Comparison of ENCODE assay signal across 8 cellular contexts in the genomic region with DNA sequence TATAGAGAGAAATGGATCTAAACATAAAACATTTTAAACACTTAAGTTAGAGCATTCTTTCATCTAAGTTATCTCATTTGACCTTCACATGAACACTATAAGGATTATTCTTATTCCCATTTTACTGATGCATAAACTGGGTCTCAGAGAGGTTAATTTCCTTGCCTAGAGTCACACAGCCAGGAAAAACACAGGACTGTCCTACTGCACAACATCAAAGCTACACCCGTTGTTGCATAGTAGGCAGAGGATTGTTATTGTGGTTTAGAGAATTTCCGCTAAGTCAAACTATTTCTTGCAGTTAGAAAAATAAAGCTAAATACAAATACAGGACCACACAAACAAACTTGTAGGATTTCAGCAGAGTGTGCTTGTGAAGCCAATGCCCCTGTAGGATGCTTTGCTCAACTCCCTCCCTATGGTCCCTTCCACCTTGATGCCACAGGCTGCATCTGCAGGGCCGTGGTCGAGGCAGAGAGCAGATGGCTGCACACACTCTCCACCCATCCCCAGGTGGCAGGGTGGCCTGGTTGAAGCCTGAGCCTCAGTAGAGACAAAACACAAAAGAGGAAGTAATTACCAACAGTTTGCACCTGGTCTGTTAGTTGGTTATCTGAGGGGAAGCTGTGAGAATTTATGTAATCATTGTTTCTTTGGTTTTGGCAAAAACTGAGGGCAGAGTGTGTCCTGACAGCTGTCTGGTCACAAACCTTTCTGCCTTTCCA. TPM values are rescaled to one million over a fixed set of nuclear protein-coding genes. Genes with fewer than 3 reads are reported as not detected.
DNase-seq lines count a peak whose midpoint lies in the region; ATAC-seq, FAIRE-seq and TF ChIP-seq lines count a peak whose summit lies in the region.

No MANE protein-coding gene starts in this region.

- H3K79me1 ChIP-seq in mesenchymal stem cell (replicated peaks; ENCODE audit: low read length, poor library complexity, severe bottlenecking), result no peaks in the 10 kb centered on the region

- TF ChIP-seq POLR2A in GM12891 (IDR thresholded peaks at IDR 0.05; ENCODE audit: low read depth, low read length) (no peak), vagina (IDR thresholded peaks at IDR 0.05) (no peak)

- 63% methylated on average over 3 of the region's 4 CpGs for WGBS in mesenchymal stem cell

- H2BK5ac ChIP-seq in mesenchymal stem cell (ENCODE audit: low read depth, low read length, poor library complexity, severe bottlenecking), result no peak overlapping the region

- H3K4me1 Mint-ChIP-seq in T-helper 17 cell, result peaks cover 24% of the 10 kb centered on the region

- no peak overlapping the region for H3K27ac ChIP-seq in mesenchymal stem cell (ENCODE audit: low read length, poor library complexity, severe bottlenecking)
- no peak overlapping the region for H3K27ac ChIP-seq in vagina

- no peak overlapping the region for H4K91ac ChIP-seq in mesenchymal stem cell (ENCODE audit: low read length)

- no peak overlapping the region for H2BK15ac ChIP-seq in mesenchymal stem cell (ENCODE audit: low read depth, poor library complexity, severe bottlenecking)

- no peaks in the 10 kb centered on the region for H3K9me3 ChIP-seq in T-helper 17 cell (ENCODE audit: control insufficient read depth, low read length, poor library complexity, severe bottlenecking)
- H3K9me3 ChIP-seq in mesenchymal stem cell (ENCODE audit: control insufficient read depth, low read length), result no peaks in the 10 kb centered on the region
- H3K9me3 ChIP-seq in vagina, result no peaks in the 10 kb centered on the region

- ATAC-seq in HG03460 (IDR thresholded peaks at IDR 0.05; ENCODE audit: unreplicated experiment) (peak; percentile 84), T-helper 17 cell (peak; percentile 63)

- no peak overlapping the region for H2AK5ac ChIP-seq in mesenchymal stem cell (ENCODE audit: low read length, severe bottlenecking)

- TF ChIP-seq CTCF in GM20000 (IDR thresholded peaks at IDR 0.05; ENCODE audit: extremely low read depth, missing control alignments), result no peak
- no peak for TF ChIP-seq CTCF in vagina (IDR thresholded peaks at IDR 0.05)

- no peak overlapping the region for H3K4me2 ChIP-seq in mesenchymal stem cell (ENCODE audit: low read length, poor library complexity, severe bottlenecking)

- FAIRE-seq in GM12891 (lab: Jason Lieb, UNC), result peak; percentile 98

- no peaks in the 10 kb centered on the region for H3K27me3 Mint-ChIP-seq in T-helper 17 cell

- H3K4me3 Mint-ChIP-seq in T-helper 17 cell, result peak overlapping the region; percentile 41

- H3K4me3 ChIP-seq in mesenchymal stem cell (ENCODE audit: insufficient read depth in 1 of 2, low read depth in 1 of 2, low read length in 2 of 2) (no peak overlapping the region), vagina (no peak overlapping the region)

- H3K36me3 Mint-ChIP-seq in T-helper 17 cell (ENCODE audit: low read depth), result peaks cover 4% of the 10 kb centered on the region

- H3K27me3 ChIP-seq in mesenchymal stem cell (ENCODE audit: control insufficient read depth in 1 of 2, insufficient read depth in 1 of 2, low read length in 2 of 2), result no peaks in the 10 kb centered on the region
- no peaks in the 10 kb centered on the region for H3K27me3 ChIP-seq in vagina

- no peak overlapping the region for H3K23ac ChIP-seq in mesenchymal stem cell (ENCODE audit: low read length in 2 of 2)

- DNase-seq in GM12891 (ENCODE audit: insufficient read length, low spot score) (no peak), GM20000 (ENCODE audit: low spot score) (peak; percentile 65), T-helper 17 cell (no peak), mesenchymal stem cell (no peak), DMS114 treated with DMSO at 0.1 percent for 48 hours (lab: John Stamatoyannopoulos, UW; ENCODE audit: unreplicated experiment) (no peak), vagina (ENCODE audit: extremely low spot score in 2 of 2) (no peak), NCI-H1092 treated with DMSO at 0.1 percent for 48 hours (lab: John Stamatoyannopoulos, UW) (no peak)

- H2BK120ac ChIP-seq in mesenchymal stem cell (ENCODE audit: low read depth, low read length), result no peak overlapping the region

- no peak overlapping the region for H3K14ac ChIP-seq in mesenchymal stem cell (ENCODE audit: low read length in 2 of 2)

- H3K36me3 ChIP-seq in mesenchymal stem cell (ENCODE audit: control insufficient read depth in 1 of 2, insufficient read depth in 2 of 2, low read depth in 1 of 2, low read length in 2 of 2), result peaks cover 12 to 16% of the 10 kb centered on the region in 2 experiments
- H3K36me3 ChIP-seq in vagina, result peaks cover 0 to 5% of the 10 kb centered on the region in 2 donors

- H3K4me1 ChIP-seq in mesenchymal stem cell (ENCODE audit: control insufficient read depth, insufficient read depth, low read depth, low read length) (peaks cover 6% of the 10 kb centered on the region), vagina (no peaks in the 10 kb centered on the region)

- H4K8ac ChIP-seq in mesenchymal stem cell (ENCODE audit: low read length), result no peak overlapping the region

- H3K9ac ChIP-seq in mesenchymal stem cell (ENCODE audit: low read length), result no peak overlapping the region

- H3K18ac ChIP-seq in mesenchymal stem cell (ENCODE audit: low read depth in 1 of 2, low read length in 2 of 2), result no peak overlapping the region

- H3K4ac ChIP-seq in mesenchymal stem cell (ENCODE audit: low read depth in 1 of 2, low read length in 2 of 2), result no peak overlapping the region

- H3K27ac Mint-ChIP-seq in T-helper 17 cell, result peak overlapping the region; percentile 74

- no peak overlapping the region for H2AFZ ChIP-seq in mesenchymal stem cell (ENCODE audit: low read depth, low read length)

- intact Hi-C loops in vagina (cut with DNase I), result no loop called here

- H2BK12ac ChIP-seq in mesenchymal stem cell (ENCODE audit: low read length in 2 of 2), result no peak overlapping the region

TF ChIP-seq in GM12891, 5 proteins besides CTCF, POLR2A, EP300 and RAD21:
- TF ChIP-seq SPI1 (IDR thresholded peaks at IDR 0.05; ENCODE audit: low read depth, low read length) (0 out of 2 replicates have a peak, but pooled peaks have one; percentile 16), TAF1 (IDR thresholded peaks at IDR 0.05; ENCODE audit: low read depth, low read length) (no peak)
TF ChIP-seq in GM12891: peak in this region for 1.

RNA-seq across cellular contexts. Expression of a gene that starts 41.1 kb away (rescaled TPM):
- 0.05 TPM for polyA plus RNA-seq in GM12891 (2012; ENCODE audit: low read depth, missing spikeins)
- total RNA-seq in T-helper 17 cell (1 to 10 TPM; 2.2 to 2.7 TPM), vagina (0.25 TPM)
- polyA plus RNA-seq in mesenchymal stem cell (2013, experiment 1 of 2), result 0.06 TPM
- polyA plus RNA-seq in mesenchymal stem cell (2013, experiment 2 of 2), result 0.08 TPM

RNA-seq across cellular contexts. Expression of a gene that starts 55.6 kb away (rescaled TPM):
- polyA plus RNA-seq in GM12891 (2012; ENCODE audit: low read depth, missing spikeins), result not detected
- total RNA-seq in T-helper 17 cell (not detected), vagina (not detected)
- polyA plus RNA-seq in mesenchymal stem cell (2013, experiment 1 of 2), result not detected
- polyA plus RNA-seq in mesenchymal stem cell (2013, experiment 2 of 2), result not detected
